In genomic region chr4:6562931-6563901, GRCh38 we compare ENCODE assay signal across 8 cellular contexts. TPM values are rescaled to one million over a fixed set of nuclear protein-coding genes. Genes with fewer than 3 reads are reported as not detected.
DNase-seq lines count a peak whose midpoint lies in the region; ATAC-seq and TF ChIP-seq lines count a peak whose summit lies in the region.

No MANE protein-coding gene starts in this region.

- no peaks in the 10 kb centered on the region for H3K9me3 Mint-ChIP-seq in mesothelial cell of epicardium

- CTCF ChIA-PET in AG04449 (lab: Yijun Ruan, JAX) = interaction anchor here (0.6 to 11.5 kb wide), 2 partner anchors 9 to 15 kb away, joined by 3 to 112 read pairs; no protein-coding TSS in a partner anchor
- CTCF ChIA-PET in HEK293T (lab: Yijun Ruan, JAX) = no interaction called here

- no peak overlapping the region for H3K27ac Mint-ChIP-seq in mesothelial cell of epicardium

- peaks cover 5% of the 10 kb centered on the region for H3K4me1 ChIP-seq in ectodermal cell (ENCODE audit: control insufficient read depth, insufficient read depth, low read length)

- H3K27me3 ChIP-seq in ectodermal cell (ENCODE audit: control insufficient read depth, insufficient read depth, low read length, poor library complexity, severe bottlenecking) = peaks cover 84% of the 10 kb centered on the region

- DNase-seq in AG04449 (ENCODE audit: low read depth, low spot score) (no peak), HEK293T (ENCODE audit: extremely low spot score) (peak; percentile 52), mesothelial cell of epicardium (ENCODE audit: low spot score in 2 of 2, unreplicated experiment in 2 of 2) (no peak), nucleus accumbens (lab: John Stamatoyannopoulos, UW) (no peak), NCI-H128 (lab: John Stamatoyannopoulos, UW; ENCODE audit: unreplicated experiment) (no peak)

- H3K9me3 ChIP-seq in ectodermal cell (ENCODE audit: control insufficient read depth, low read length) = no peaks in the 10 kb centered on the region

- peak overlapping the region; percentile 20 for H3K4me3 Mint-ChIP-seq in mesothelial cell of epicardium

- H3K27ac ChIP-seq in ectodermal cell (ENCODE audit: insufficient read depth, low read depth, low read length, poor library complexity, severe bottlenecking) = no peak overlapping the region

- H3K36me3 Mint-ChIP-seq in mesothelial cell of epicardium = no peaks in the 10 kb centered on the region

- H3K4me1 Mint-ChIP-seq in mesothelial cell of epicardium = no peaks in the 10 kb centered on the region

- no peak for ATAC-seq in GM18520 (IDR thresholded peaks at IDR 0.05; ENCODE audit: unreplicated experiment)
- ATAC-seq in GM18907 (IDR thresholded peaks at IDR 0.05; ENCODE audit: unreplicated experiment) = no peak

- peaks cover 92% of the 10 kb centered on the region for H3K27me3 Mint-ChIP-seq in mesothelial cell of epicardium (ENCODE audit: low read depth)

- 1 to 2% methylated on average over 127 of the region's 127 CpGs for WGBS in ectodermal cell, 2 experiments

- POLR2A ChIA-PET in AG04449 (lab: Yijun Ruan, JAX) = no interaction called here
- POLR2A ChIA-PET in HEK293T (lab: Yijun Ruan, JAX) = interaction anchor here (0.9 to 4.2 kb wide), 2 partner anchors 11 to 12 kb away, joined by 3 to 23 read pairs; partner anchors contain the start of gene MAN2B2

- peak overlapping the region; percentile 18 for H3K4me3 ChIP-seq in AG04449 (ENCODE audit: low read depth, low read length)
- H3K4me3 ChIP-seq in ectodermal cell (ENCODE audit: insufficient read depth, low read depth, low read length) = peak overlapping the region; percentile 16

- TF ChIP-seq CTCF in AG04449 (IDR thresholded peaks at IDR 0.05; ENCODE audit: insufficient read depth, low read length, missing control alignments) (no peak), mesothelial cell of epicardium (IDR thresholded peaks at IDR 0.05; ENCODE audit: unreplicated experiment) (no peak)

- H3K36me3 ChIP-seq in ectodermal cell (ENCODE audit: control insufficient read depth, insufficient read depth, low read length) = no peaks in the 10 kb centered on the region

TF ChIP-seq in HEK293T, 16 proteins besides CTCF, POLR2A, EP300 and RAD21:
- TF ChIP-seq CTBP1 (IDR thresholded peaks at IDR 0.05; ENCODE audit: borderline replicate concordance) (no peak), TARDBP (IDR thresholded peaks at IDR 0.05) (no peak), ZNF384 (IDR thresholded peaks at IDR 0.05) (peak; percentile 38; the same call in 1 of the 2 replicates), LEF1 (IDR thresholded peaks at IDR 0.05; ENCODE audit: borderline replicate concordance) (no peak), SP1 (IDR thresholded peaks at IDR 0.05) (no peak)

RNA-seq across cellular contexts. Expression of gene MAN2B2, which starts 11.8 kb away (rescaled TPM):
- 6.1 TPM for polyA plus RNA-seq in ectodermal cell (2013, experiment 1 of 4)
- 7.0 TPM for polyA plus RNA-seq in ectodermal cell (2013, experiment 2 of 4)
- polyA plus RNA-seq in ectodermal cell (2013, experiment 3 of 4) = 5.9 TPM
- polyA plus RNA-seq in ectodermal cell (2013, experiment 4 of 4) = 6.8 TPM
- 23.2 to 24.6 TPM (median 24.0 TPM) in 3 replicates for total RNA-seq in mesothelial cell of epicardium
